Comparison of ENCODE assay signal across 11 cellular contexts in the genomic region with DNA sequence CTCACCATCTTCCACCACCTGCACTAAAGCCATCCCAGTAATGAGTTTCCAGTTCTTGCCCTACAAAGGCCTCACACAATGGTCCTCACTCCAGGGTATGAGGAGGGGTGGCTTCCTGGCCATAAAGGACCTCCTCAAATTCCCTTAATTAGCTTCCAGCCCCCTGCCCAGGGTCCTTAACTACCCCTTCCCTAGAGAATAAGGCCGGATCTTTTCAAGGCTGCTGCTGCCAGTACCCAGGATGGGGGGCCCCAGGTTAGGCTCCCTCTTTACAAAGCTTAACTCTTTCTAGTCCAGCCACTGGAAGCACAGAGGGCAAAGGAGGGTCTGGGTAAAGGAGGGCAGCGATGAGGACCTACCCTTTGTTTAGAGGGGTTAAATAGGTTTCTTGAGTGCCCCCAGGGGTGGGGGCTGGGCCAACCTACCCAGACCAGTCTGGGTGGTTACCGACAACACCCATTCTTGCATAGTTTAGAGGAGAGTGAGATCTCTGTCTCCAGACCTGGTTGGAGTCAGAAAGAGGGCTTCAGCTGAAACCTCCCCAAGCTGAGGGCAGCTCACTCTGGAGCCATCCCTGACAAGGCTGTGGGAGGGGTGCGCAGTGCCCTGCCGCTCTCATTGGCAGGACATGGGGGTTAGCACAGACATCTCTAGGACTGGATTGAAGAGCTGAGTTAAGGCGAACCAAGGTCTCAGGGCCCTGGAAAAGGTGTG. TPM values are rescaled to one million over a fixed set of nuclear protein-coding genes. Genes with fewer than 3 reads are reported as not detected.
DNase-seq lines count a peak whose midpoint lies in the region; ATAC-seq and TF ChIP-seq lines count a peak whose summit lies in the region.
"Had no signal": no experiment of that assay in that cellular context is flagged by ENCODE, and none has a peak within 500 bp of the region (broad histone marks: within the 10 kb centered on the region; RNA-seq: fewer than 3 reads in every experiment).

No MANE protein-coding gene starts in this region.

- H3K4me1 ChIP-seq in ES-I3 (ENCODE audit: insufficient read depth, low read length) = peaks cover 77% of the 10 kb centered on the region
- H3K4me1 ChIP-seq in RWPE2 (ENCODE audit: insufficient read depth, poor library complexity, severe bottlenecking) = peaks cover 33% of the 10 kb centered on the region
- H3K4me1 ChIP-seq in esophagus muscularis mucosa = peaks cover 11 to 43% (median 37%) of the 10 kb centered on the region in 4 donors

- peaks cover 2% of the 10 kb centered on the region; the same call in 1 of the 2 replicates for H3K36me3 ChIP-seq in ES-I3 (ENCODE audit: insufficient read depth, low read length)
- H3K36me3 ChIP-seq in RWPE2 (ENCODE audit: low read depth) = peaks cover 6% of the 10 kb centered on the region; the same call in 1 of the 2 replicates
- H3K36me3 ChIP-seq in esophagus muscularis mucosa = no peaks in the 10 kb centered on the region

- peak overlapping the region; percentile 96 for H3K27ac Mint-ChIP-seq in nephron progenitor cell

- TF ChIP-seq EP300 in esophagus muscularis mucosa (IDR thresholded peaks at IDR 0.05) = no peak

- peaks cover 100% of the 10 kb centered on the region for H3K4me1 Mint-ChIP-seq in nephron progenitor cell

- H3K36me3 Mint-ChIP-seq in nephron progenitor cell (ENCODE audit: low read depth) = no peaks in the 10 kb centered on the region

- intact Hi-C loops in esophagus muscularis mucosa (cut with DNase I) = no loop called here

- TF ChIP-seq POLR2A in esophagus muscularis mucosa (IDR thresholded peaks at IDR 0.05; ENCODE audit: low read depth) = no peak

- H3K4me3 ChIP-seq in RWPE2 (ENCODE audit: severe bottlenecking) (peak overlapping the region; percentile 47), esophagus muscularis mucosa (no peak overlapping the region)

- H3K9ac ChIP-seq in ES-I3 (ENCODE audit: low read depth, low read length) = peak overlapping the region; percentile 52

- TF ChIP-seq CTCF in RWPE2 (IDR thresholded peaks at IDR 0.05; ENCODE audit: poor library complexity, severe bottlenecking) (no peak), nephron progenitor cell (IDR thresholded peaks at IDR 0.05) (no peak), esophagus muscularis mucosa (IDR thresholded peaks at IDR 0.05) (no peak)

- H3K27me3 ChIP-seq in RWPE2 (ENCODE audit: insufficient read depth, poor library complexity, severe bottlenecking) = no peaks in the 10 kb centered on the region
- H3K27me3 ChIP-seq in esophagus muscularis mucosa = peaks cover 0 to 51% (median 10%) of the 10 kb centered on the region in 4 donors

- no peak for ATAC-seq in RWPE2 (ENCODE audit: low read depth)
- peak; percentile 34 for ATAC-seq in esophagus mucosa
- no peak for ATAC-seq in GM21367 (IDR thresholded peaks at IDR 0.05; ENCODE audit: unreplicated experiment)

- no peaks in the 10 kb centered on the region for H3K9me3 ChIP-seq in ES-I3 (ENCODE audit: control insufficient read depth, insufficient read depth, low read length)
- no peaks in the 10 kb centered on the region for H3K9me3 ChIP-seq in RWPE2 (ENCODE audit: severe bottlenecking)
- no peaks in the 10 kb centered on the region for H3K9me3 ChIP-seq in esophagus muscularis mucosa

- peaks cover 6% of the 10 kb centered on the region for H3K27me3 Mint-ChIP-seq in nephron progenitor cell (ENCODE audit: low read depth, poor library complexity)

- H3K9me3 Mint-ChIP-seq in nephron progenitor cell = no peaks in the 10 kb centered on the region
- H3K9me3 Mint-ChIP-seq: stimulated activated naive CD8-positive, alpha-beta T cell treated with anti-CD3 and anti-CD28 coated beads, Interleukin-15, amount 100 ng/mL, for 72 hours had no signal

- H3K27ac ChIP-seq in RWPE2 (ENCODE audit: poor library complexity, severe bottlenecking) (peak overlapping the region; percentile 93), esophagus muscularis mucosa (replicated peaks in 1 of 4) (no peak overlapping the region)

- DNase-seq in RWPE2 (ENCODE audit: low spot score) = no peak
- DNase-seq in nephron progenitor cell = no peak
- DNase-seq in amniotic stem cell (lab: John Stamatoyannopoulos, UW) = no peak
- no peak for DNase-seq in esophagus muscularis mucosa (ENCODE audit: extremely low spot score)
- DNase-seq in HUDEP-2 (lab: John Stamatoyannopoulos, UW; ENCODE audit: unreplicated experiment in 76 of 76) = no peak
- DNase-seq: activated naive CD4-positive, alpha-beta T cell treated with anti-CD3 and anti-CD28 coated beads, Interleukin-2, amount 50 U/mL, for 16 hours; NCI-H2081; stimulated activated naive CD8-positive, alpha-beta T cell treated with anti-CD3 and anti-CD28 coated beads, Interleukin-15, amount 100 ng/mL, for 72 hours had no signal

- peak overlapping the region; percentile 82 for H3K4me3 Mint-ChIP-seq in nephron progenitor cell

- WGBS in esophagus muscularis mucosa = 87% methylated on average over 5 of the region's 6 CpGs

RNA-seq across cellular contexts. Expression of gene BLACAT1, which starts 7.1 kb away (rescaled TPM):
- total RNA-seq in esophagus mucosa = 2.1 TPM
- not detected for total RNA-seq in esophagus muscularis mucosa

RNA-seq across cellular contexts. Expression of gene LEMD1, which starts 26.8 kb away (rescaled TPM):
- total RNA-seq in esophagus mucosa (6.1 TPM), esophagus muscularis mucosa (not detected)

RNA-seq across cellular contexts. Expression of gene CDK18, which starts 55.8 kb away (rescaled TPM):
- 3.5 TPM for total RNA-seq in esophagus mucosa
- total RNA-seq in esophagus muscularis mucosa = 10 to 100 TPM in 2 of 4 donors, 1 to 10 TPM in 2; 4.8 to 12.9 (median 9.9) TPM
